ENCODE assay signal across 9 cellular contexts in genomic region chr16:88940196-88941050, GRCh38. TPM values are rescaled to one million over a fixed set of nuclear protein-coding genes. Genes with fewer than 3 reads are reported as not detected.
A peak's percentile ranks its signal among the peaks of the same experiment; 100 is the strongest.
DNase-seq lines count a peak whose midpoint lies in the region; ATAC-seq, FAIRE-seq and TF ChIP-seq lines count a peak whose summit lies in the region.
"Had no signal": no experiment of that assay in that cellular context is flagged by ENCODE, and none has a peak within 500 bp of the region (broad histone marks: within the 10 kb centered on the region; RNA-seq: fewer than 3 reads in every experiment).

No MANE protein-coding gene starts in this region.

- H4K8ac ChIP-seq in mesendoderm (ENCODE audit: low read depth, low read length): no peak overlapping the region

- H4K20me1 ChIP-seq in GM12878 (ENCODE audit: control insufficient read depth, insufficient read depth): no peaks in the 10 kb centered on the region

- H4K5ac ChIP-seq in mesendoderm (ENCODE audit: low read length): no peak overlapping the region

- no peak overlapping the region for H3K4ac ChIP-seq in mesendoderm (ENCODE audit: low read depth, low read length)

- H3K56ac ChIP-seq in mesendoderm (ENCODE audit: low read length): peak overlapping the region; percentile 15

- BruUV-seq in GM12878 (replicated peaks; lab: Mats Ljungman, UMichigan): no TSS peak

- H3K4me2 ChIP-seq in GM12878 (ENCODE audit: control insufficient read depth, insufficient read depth): peak overlapping the region; percentile 90
- no peak overlapping the region for H3K4me2 ChIP-seq in mesendoderm (ENCODE audit: low read length)

- TF ChIP-seq CTCF in GM12878 (IDR thresholded peaks at IDR 0.05 in 2 of 3, conservative IDR thresholded peaks at IDR 0.05 in 1 of 3; ENCODE audit: control insufficient read depth in 2 of 3, extremely low read depth in 1 of 3, insufficient read depth in 1 of 3, low read depth in 3 of 3, low read length in 3 of 3): no peak

- H3K36me3 ChIP-seq in GM12878 (ENCODE audit: control insufficient read depth in 2 of 2, insufficient read depth in 2 of 2, low read length in 1 of 2) (peaks cover 0 to 2% of the 10 kb centered on the region in 2 experiments; a peak in 3 of 4 replicates), mesendoderm (ENCODE audit: control insufficient read depth, insufficient read depth, low read length) (no peaks in the 10 kb centered on the region), aorta (ENCODE audit: control insufficient read depth in 1 of 2, insufficient read depth in 2 of 2, low read length in 1 of 2) (no peaks in the 10 kb centered on the region)

- no peak; the same call in 1 of the 2 replicates for TF ChIP-seq POLR2A in GM12878 (IDR thresholded peaks at IDR 0.05; ENCODE audit: low read depth, low read length)

- peaks cover 19% of the 10 kb centered on the region for H3K79me2 ChIP-seq in GM12878 (ENCODE audit: control insufficient read depth, insufficient read depth, low read length)
- H3K79me2 ChIP-seq in mesendoderm (ENCODE audit: control insufficient read depth, insufficient read depth, low read length): no peaks in the 10 kb centered on the region

- H3K9me3 ChIP-seq in GM12878 (replicated peaks; ENCODE audit: control insufficient read depth, insufficient read depth, low read length): no peaks in the 10 kb centered on the region
- no peaks in the 10 kb centered on the region for H3K9me3 ChIP-seq in aorta (ENCODE audit: control insufficient read depth, low read length)

- TF ChIP-seq EP300 in GM12878 (IDR thresholded peaks at IDR 0.05; ENCODE audit: borderline replicate concordance in 1 of 2, control insufficient read depth in 1 of 2, low read depth in 2 of 2, low read length in 2 of 2): no peak

- CTCF ChIA-PET in GM12878 (lab: Yijun Ruan, JAX): interaction anchor here (1.0 to 1.3 kb wide), 4 partner anchors 11 to 226 kb away, joined by 3 to 5 read pairs (median 4); no protein-coding TSS in a partner anchor

- H2BK5ac ChIP-seq in mesendoderm (ENCODE audit: low read length): no peak overlapping the region

- SMC1A ChIA-PET in GM12878 (lab: Charles Lee; ENCODE audit: uncharacterized antibody, unreplicated experiment): no interaction called here

- peak overlapping the region; percentile 7; the same call in 1 of the 2 replicates for H2AFZ ChIP-seq in GM12878 (ENCODE audit: control insufficient read depth, low read depth, low read length)

- peak; percentile 34 for DNase-seq in stimulated activated CD4-positive, alpha-beta T cell treated with anti-CD3 and anti-CD28 coated beads, Interleukin-15, amount 100 ng/mL, for 24 hours
- no peak for DNase-seq in stimulated activated CD4-positive, alpha-beta T cell treated with anti-CD3 and anti-CD28 coated beads, Interleukin-4, amount 100 ng/mL, for 4 hours
- DNase-seq in GM12878 (ENCODE audit: low read depth, low spot score) (no peak), mesendoderm (no peak), aorta (peak in 1 of 2 donors; percentile 45), DMS153 (lab: John Stamatoyannopoulos, UW) (no peak)
- no peak for DNase-seq in activated CD4-positive, alpha-beta T cell treated with anti-CD3 and anti-CD28 coated beads, Interleukin-2, amount 50 U/mL, for 1 hour
- DNase-seq: T-helper 1 cell had no signal

- no peak overlapping the region for H2AK5ac ChIP-seq in mesendoderm (ENCODE audit: low read length)

- H3K4me3 ChIP-seq in GM12878 (peak overlapping the region; percentile 56), mesendoderm (ENCODE audit: low read length) (no peak overlapping the region), aorta (ENCODE audit: low read length in 2 of 2) (peak overlapping the region in 1 of 2 donors; percentile 18)

- H3K27me3 ChIP-seq in GM12878 (replicated peaks in 1 of 2; ENCODE audit: control insufficient read depth in 2 of 2, insufficient read depth in 2 of 2, low read length in 1 of 2) (peaks cover 0 to 1% of the 10 kb centered on the region in 2 experiments; a peak in 1 of 4 replicates), mesendoderm (ENCODE audit: insufficient read depth, low read length, poor library complexity) (peaks cover 12% of the 10 kb centered on the region), aorta (ENCODE audit: control insufficient read depth in 1 of 2, insufficient read depth in 2 of 2, low read length in 1 of 2) (no peaks in the 10 kb centered on the region)

- H3K4me1 ChIP-seq in GM12878 (ENCODE audit: control insufficient read depth, insufficient read depth, low read length) (peaks cover 43% of the 10 kb centered on the region), mesendoderm (ENCODE audit: control insufficient read depth, low read depth, low read length) (no peaks in the 10 kb centered on the region), aorta (ENCODE audit: control insufficient read depth in 1 of 2, insufficient read depth in 2 of 2, low read length in 2 of 2) (no peaks in the 10 kb centered on the region)

- RAD21 ChIA-PET in GM12878 (lab: Charles Lee; ENCODE audit: unreplicated experiment): interaction anchor here (0.6 to 2.6 kb wide), 8 partner anchors 25 to 277 kb away, joined by 3 to 8 read pairs (median 4); partner anchors contain the start of gene ZNF778

- TF ChIP-seq RAD21 in GM12878 (IDR thresholded peaks at IDR 0.05; ENCODE audit: insufficient read depth, low read depth, low read length): no peak

- no peak overlapping the region for H3K18ac ChIP-seq in mesendoderm (ENCODE audit: low read length)

- WGBS in GM12878 (ENCODE audit: insufficient coverage, insufficient replicate concordance, low lambda C conversion rate, missing lambda C conversion rate): 20% methylated on average over 82 of the region's 93 CpGs
- no CpG with 5 or more reads among the region's 93 CpGs for WGBS in mesendoderm (ENCODE audit: extremely low coverage, insufficient coverage, low lambda C conversion rate)
- 1 to 2% methylated on average over 78 to 93 of the region's 93 CpGs for WGBS in aorta, 2 donors

- POLR2A ChIA-PET in GM12878 (lab: Charles Lee): interaction anchor here (0.9 to 1.7 kb wide), 4 partner anchors 31 to 128 kb away, joined by 4 to 5 read pairs (median 4); no protein-coding TSS in a partner anchor

- H3K27ac ChIP-seq in GM12878 (ENCODE audit: control insufficient read depth, insufficient read depth): no peak overlapping the region
- H3K27ac ChIP-seq in mesendoderm (ENCODE audit: low read depth, low read length): no peak overlapping the region
- H3K27ac ChIP-seq in aorta (ENCODE audit: low read depth in 1 of 2, low read length in 2 of 2): no peak overlapping the region

- no peaks in the 10 kb centered on the region for H3K79me1 ChIP-seq in mesendoderm (ENCODE audit: low read length)

- no peak overlapping the region for H2BK15ac ChIP-seq in mesendoderm (replicated peaks; ENCODE audit: low read depth)

- H2BK120ac ChIP-seq in mesendoderm (ENCODE audit: low read depth, low read length): no peak overlapping the region

- intact Hi-C loops in GM12878 (cut with micrococcal nuclease; ENCODE audit: unreplicated experiment): no loop called here
- intact Hi-C loops in aorta (cut with DNase I): loop anchor here in 1 of 2 donors (10.0 kb wide), 1 partner anchor 274 kb away; the partner anchor contains the start of gene ZNF778

- no peak overlapping the region for H3K23ac ChIP-seq in mesendoderm (ENCODE audit: low read length)

- no peak for FAIRE-seq in GM12878 (lab: Jason Lieb, UNC)

- ATAC-seq in GM12878 (peak; percentile 43), aorta (ENCODE audit: low FRiP score) (peak; percentile 12), HG03442 (IDR thresholded peaks at IDR 0.05; ENCODE audit: unreplicated experiment) (no peak)

- in situ Hi-C loops in GM12878 (cut with MboI): no loop called here

- H3K9ac ChIP-seq in GM12878 (ENCODE audit: control insufficient read depth, insufficient read depth, low read length) (peak overlapping the region; percentile 44; the same call in 1 of the 2 replicates), mesendoderm (ENCODE audit: low read length) (no peak overlapping the region)

TF ChIP-seq in GM12878, 131 proteins besides CTCF, POLR2A, EP300 and RAD21 (continues in another document):
- TF ChIP-seq ZNF217 (IDR thresholded peaks at IDR 0.05) (no peak), NFIC (IDR thresholded peaks at IDR 0.05; ENCODE audit: low read depth, low read length) (no peak), TBL1XR1 (IDR thresholded peaks at IDR 0.05; ENCODE audit: low read depth, low read length) (no peak), IKZF1 (conservative IDR thresholded peaks at IDR 0.05) (0 out of 2 replicates have a peak, but pooled peaks have one; percentile 19), HSF1 (IDR thresholded peaks at IDR 0.05; ENCODE audit: low read depth, low read length) (no peak), MXI1 (IDR thresholded peaks at IDR 0.05; ENCODE audit: low read depth, low read length) (no peak)

RNA-seq across cellular contexts. Expression of gene CBFA2T3, which starts 36.6 kb away (rescaled TPM):
- 44.9 and 56.6 TPM in 2 replicates for total RNA-seq in GM12878 (2013; cell fraction: nucleolus; rRNA removed)
- total RNA-seq in GM12878 (2014; rRNA removed) (2.3 and 2.8 TPM in 2 replicates), GM12878 (2014; rRNA removed; fragmentation: Illumina TruSeq; extraction: Trizol) (1.3 and 1.5 TPM in 2 replicates), GM12878 (2021) (35.4 and 42.6 TPM in 2 replicates), aorta (1 to 10 TPM; 4.4 to 9.4 TPM)
- 4.5 TPM for polyA plus RNA-seq in GM12878 (2011; ENCODE audit: low read depth)
- polyA plus RNA-seq in GM12878 (2011; rRNA removed) (0.75 and 1.6 TPM in 2 replicates), GM12878 (2014; fragmentation: Illumina TruSeq; extraction: Trizol) (5.6 and 6.6 TPM in 2 replicates), GM12878 (2014; fragmentation: Nextera tagmentation; extraction: Ambion mirVana) (1 to 10 TPM in 1 of 2 experiments, under 1 TPM in 1; 0.69 to 1.5 TPM), GM12878 (2014; rRNA removed) (10.2 and 15.6 TPM in 2 replicates), GM12878 (2016; fragmentation: Nextera tagmentation; extraction: Ambion mirVana) (10 to 100 TPM; 14.2 to 14.9 TPM), aorta (1 to 10 TPM in 1 of 2 donors, under 1 TPM in 1; 0.18 to 1.0 TPM)
- 1.8 and 2.5 TPM in 2 replicates for polyA plus RNA-seq in GM12878 (2011; cell fraction: cytosol; rRNA removed)
- polyA plus RNA-seq in GM12878 (2011; cell fraction: nucleus; rRNA removed): 18.7 and 22.6 TPM in 2 replicates
- polyA plus RNA-seq in GM12878 (2012): 12.9 and 17.4 TPM in 2 replicates
- 1.7 and 7.0 TPM in 2 replicates for polyA minus RNA-seq in GM12878 (2011; rRNA and poly(A)+ RNA removed)
- 4.5 and 5.3 TPM in 2 replicates for polyA minus RNA-seq in GM12878 (2011; cell fraction: cytosol; rRNA and poly(A)+ RNA removed)
- polyA minus RNA-seq in GM12878 (2011; cell fraction: nucleus; rRNA and poly(A)+ RNA removed): 4.8 and 7.7 TPM in 2 replicates
- polyA plus RNA-seq in mesendoderm (2013, experiment 1 of 2): 0.20 TPM
- polyA plus RNA-seq in mesendoderm (2013, experiment 2 of 2): 0.21 TPM
